8 cellular contexts compared by ENCODE assay signal in the genomic region with DNA sequence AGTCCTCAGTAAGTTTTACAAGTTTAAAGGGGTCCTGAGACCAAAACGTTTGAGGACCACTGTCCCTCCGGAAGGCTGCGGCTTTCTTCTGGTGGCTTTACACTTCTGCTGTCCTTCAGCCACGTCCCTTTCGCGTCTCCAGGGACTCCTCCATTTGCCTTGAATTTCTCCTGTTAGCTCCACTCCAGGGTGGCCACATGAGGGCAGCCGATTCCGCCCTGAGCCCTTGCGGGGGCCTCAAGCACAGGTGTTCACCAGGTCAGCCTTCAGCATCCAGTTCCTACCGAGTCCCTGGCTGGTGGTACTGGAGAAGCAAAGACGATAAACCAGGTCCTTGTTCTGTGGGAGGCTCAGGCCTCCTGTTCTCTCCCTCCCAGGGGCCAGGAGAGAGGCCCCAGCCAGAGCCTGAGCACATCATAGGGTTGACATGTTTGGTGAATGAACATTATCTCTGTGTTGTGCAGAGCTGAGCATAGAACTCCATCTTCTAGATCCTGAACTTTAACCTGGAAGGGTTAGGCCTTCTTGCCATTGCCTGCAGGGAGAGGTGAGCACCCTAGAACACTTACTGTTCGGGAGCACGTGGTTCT. TPM values are rescaled to one million over a fixed set of nuclear protein-coding genes. Genes with fewer than 3 reads are reported as not detected.
DNase-seq lines count a peak whose midpoint lies in the region; ATAC-seq and TF ChIP-seq lines count a peak whose summit lies in the region.

No MANE protein-coding gene starts in this region.

- H3K36me3 ChIP-seq in CD4-positive, CD25-positive, alpha-beta regulatory T cell (ENCODE audit: control insufficient read depth, insufficient read depth, low read length): no peaks in the 10 kb centered on the region

- H3K4me1 Mint-ChIP-seq in CD4-positive, CD25-positive, alpha-beta regulatory T cell: peaks cover 0 to 9% (median 0%) of the 10 kb centered on the region in 4 donors

- H3K4me3 ChIP-seq in CD4-positive, CD25-positive, alpha-beta regulatory T cell (ENCODE audit: low read depth, low read length): no peak overlapping the region

- H3K27ac ChIP-seq in CD4-positive, CD25-positive, alpha-beta regulatory T cell (ENCODE audit: insufficient read depth, low read length, poor library complexity, severe bottlenecking): no peak overlapping the region

- H3K9me3 ChIP-seq in CD4-positive, CD25-positive, alpha-beta regulatory T cell (ENCODE audit: control insufficient read depth in 2 of 2, low read length in 2 of 2): no peaks in the 10 kb centered on the region

- no peak overlapping the region for H3K4me3 Mint-ChIP-seq in CD4-positive, CD25-positive, alpha-beta regulatory T cell

- no peaks in the 10 kb centered on the region for H3K4me1 ChIP-seq in CD4-positive, CD25-positive, alpha-beta regulatory T cell (ENCODE audit: control insufficient read depth, insufficient read depth, low read length, poor library complexity, severe bottlenecking)

- no peaks in the 10 kb centered on the region for H3K9me3 Mint-ChIP-seq in CD4-positive, CD25-positive, alpha-beta regulatory T cell

- H3K36me3 Mint-ChIP-seq in CD4-positive, CD25-positive, alpha-beta regulatory T cell: peaks cover 3% of the 10 kb centered on the region

- H3K27me3 ChIP-seq in CD4-positive, CD25-positive, alpha-beta regulatory T cell (ENCODE audit: control insufficient read depth, insufficient read depth, low read length): no peaks in the 10 kb centered on the region

- TF ChIP-seq CTCF in GM20000 (IDR thresholded peaks at IDR 0.05; ENCODE audit: extremely low read depth, missing control alignments): peak; percentile 78

- intact Hi-C loops in posterior cingulate gyrus (cut with DNase I): loop anchor here (5.0 kb wide), 1 partner anchor 525 kb away; no protein-coding TSS in a partner anchor

- peak; percentile 53 to 57 for ATAC-seq in CD4-positive, CD25-positive, alpha-beta regulatory T cell (ENCODE audit: low read depth in 2 of 2)
- no peak for ATAC-seq in HG03108 (IDR thresholded peaks at IDR 0.05; ENCODE audit: unreplicated experiment)

- H3K27me3 Mint-ChIP-seq in CD4-positive, CD25-positive, alpha-beta regulatory T cell: no peaks in the 10 kb centered on the region

- peak; percentile 9 to 58 (median 38) for DNase-seq in CD4-positive, CD25-positive, alpha-beta regulatory T cell
- DNase-seq in GM20000 (ENCODE audit: low spot score): peak; percentile 73
- DNase-seq in NCI-H146 (lab: John Stamatoyannopoulos, UW): peak; percentile 87
- DNase-seq in activated T-cell treated with anti-CD3 and anti-CD28 coated beads for 4 hours: peak; percentile 42
- peak; percentile 66 for DNase-seq in germinal center (ENCODE audit: low spot score)
- peak in 8 of 10 donors; percentile 43 to 93 (median 60) for DNase-seq in posterior cingulate gyrus
- no peak for DNase-seq in DMS153 (lab: John Stamatoyannopoulos, UW)

- H3K27ac Mint-ChIP-seq in CD4-positive, CD25-positive, alpha-beta regulatory T cell: peak overlapping the region in 1 of 3 donors; percentile 46

RNA-seq across cellular contexts. Expression of a gene that starts 27.4 kb away (rescaled TPM):
- total RNA-seq in CD4-positive, CD25-positive, alpha-beta regulatory T cell: 44.1 TPM
- polyA plus RNA-seq in CD4-positive, CD25-positive, alpha-beta regulatory T cell: 10 to 100 TPM; 53.1 to 60.1 (median 56.4) TPM

RNA-seq across cellular contexts. Expression of a gene that starts 42.3 kb away (rescaled TPM):
- 3.7 TPM for total RNA-seq in CD4-positive, CD25-positive, alpha-beta regulatory T cell
- 1 to 10 TPM; 1.8 to 3.5 (median 3.2) TPM for polyA plus RNA-seq in CD4-positive, CD25-positive, alpha-beta regulatory T cell
